In the genomic region with DNA sequence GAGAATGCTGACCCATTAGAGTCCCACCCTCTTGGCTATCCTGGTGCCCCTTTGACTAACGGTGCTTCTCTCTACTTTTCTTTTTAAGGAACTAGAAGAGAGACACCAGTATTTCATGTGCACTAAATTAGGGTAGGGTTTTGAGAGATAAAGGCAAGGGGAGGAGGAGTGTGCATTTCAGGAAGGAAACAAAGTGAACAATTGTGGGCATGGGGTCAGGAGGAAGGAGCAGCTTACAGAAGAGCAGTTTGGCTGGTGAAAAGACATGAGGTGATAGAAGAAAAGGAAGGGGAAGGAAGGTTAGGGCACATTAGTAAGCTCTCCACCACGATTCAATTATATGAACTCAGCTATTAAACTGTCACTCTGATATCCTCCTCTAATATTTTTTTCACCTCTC, we compare ENCODE assay signal across 22 cellular contexts.
"Had no signal": no experiment of that assay in that cellular context is flagged by ENCODE, and none has a peak within 500 bp of the region (broad histone marks: within the 10 kb centered on the region; RNA-seq: fewer than 3 reads in every experiment).

No MANE protein-coding gene starts in this region.

- H3K4me1 ChIP-seq: colonic mucosa, gastrocnemius medialis, stomach, suprapubic skin, tibial nerve had no signal

- H3K27me3 ChIP-seq: colonic mucosa, esophagus squamous epithelium, gastrocnemius medialis, stomach, suprapubic skin, tibial nerve had no signal

- H3K9me3 ChIP-seq: colonic mucosa, esophagus squamous epithelium, gastrocnemius medialis, left ventricle myocardium inferior, stomach, suprapubic skin, tibial nerve had no signal

- H3K9me3 Mint-ChIP-seq: effector memory CD8-positive, alpha-beta T cell; neural crest cell had no signal

- H3K36me3 Mint-ChIP-seq: activated naive CD4-positive, alpha-beta T cell treated with anti-CD3 and anti-CD28 coated beads, Interleukin-2, amount 10 ng/mL, durations not matched to agents 7 days and 5 days; naive thymus-derived CD4-positive, alpha-beta T cell; stimulated activated memory B cell treated with anti-CD40 and anti-IgM and Interleukin-4, amounts not matched to agents 10 μg/mL and 1 μg/mL and 100 μg/mL, for 72 hours had no signal

- H3K27me3 Mint-ChIP-seq: activated naive CD4-positive, alpha-beta T cell treated with anti-CD3 and anti-CD28 coated beads, Interleukin-2, amount 10 ng/mL, durations not matched to agents 7 days and 5 days; stimulated activated memory B cell treated with anti-CD40 and anti-IgM and Interleukin-4, amounts not matched to agents 10 μg/mL and 1 μg/mL and 100 μg/mL, for 72 hours had no signal

- H3K27ac ChIP-seq: colonic mucosa, dorsolateral prefrontal cortex, esophagus squamous epithelium, gastrocnemius medialis, left ventricle myocardium inferior, stomach, suprapubic skin, tibial nerve had no signal

- DNase-seq: activated CD4-positive, alpha-beta T cell treated with anti-CD3 and anti-CD28 coated beads for 4 hours; activated CD4-positive, alpha-beta T cell treated with anti-CD3 and anti-CD28 coated beads, Interleukin-2, amount 50 U/mL, for 48 hours; activated CD4-positive, CD25-positive, alpha-beta regulatory T cell; activated effector memory CD4-positive, alpha-beta T cell treated with Interleukin-2 at 50 U/mL for 16 hours; activated naive CD4-positive, alpha-beta T cell treated with anti-CD3 and anti-CD28 coated beads, Interleukin-2, amount 10 ng/mL, durations not matched to agents 7 days and 5 days; activated T-cell treated with anti-CD3 and anti-CD28 coated beads, Interleukin-2, amount 50 U/mL, for 72 hours; amygdala; colonic mucosa; dorsolateral prefrontal cortex; effector memory CD8-positive, alpha-beta T cell; esophagus squamous epithelium; gastrocnemius medialis; hippocampal formation; left ventricle myocardium inferior; naive thymus-derived CD4-positive, alpha-beta T cell; small intestine; stomach had no signal

- ATAC-seq: activated T-cell treated with anti-CD3 and anti-CD28 coated beads, Interleukin-2, amount 50 U/mL, for 72 hours; effector memory CD8-positive, alpha-beta T cell; gastrocnemius medialis; naive thymus-derived CD4-positive, alpha-beta T cell; sciatic nerve; stimulated activated memory B cell treated with anti-CD40 and anti-IgM and Interleukin-4, amounts not matched to agents 10 μg/mL and 1 μg/mL and 100 μg/mL, for 72 hours had no signal

- H3K36me3 ChIP-seq: colonic mucosa, esophagus squamous epithelium, gastrocnemius medialis, left ventricle myocardium inferior, stomach, suprapubic skin, tibial nerve had no signal

- H3K4me3 ChIP-seq: colonic mucosa, dorsolateral prefrontal cortex, esophagus squamous epithelium, gastrocnemius medialis, left ventricle myocardium inferior, stomach, suprapubic skin, tibial nerve had no signal

- H3K4me1 Mint-ChIP-seq: activated naive CD4-positive, alpha-beta T cell treated with anti-CD3 and anti-CD28 coated beads, Interleukin-2, amount 10 ng/mL, durations not matched to agents 7 days and 5 days; naive thymus-derived CD4-positive, alpha-beta T cell; stimulated activated memory B cell treated with anti-CD40 and anti-IgM and Interleukin-4, amounts not matched to agents 10 μg/mL and 1 μg/mL and 100 μg/mL, for 72 hours had no signal

- H3K4me3 Mint-ChIP-seq: activated naive CD4-positive, alpha-beta T cell treated with anti-CD3 and anti-CD28 coated beads, Interleukin-2, amount 10 ng/mL, durations not matched to agents 7 days and 5 days; activated T-cell treated with anti-CD3 and anti-CD28 coated beads, Interleukin-2, amount 50 U/mL, for 72 hours; effector memory CD8-positive, alpha-beta T cell; naive thymus-derived CD4-positive, alpha-beta T cell; neural crest cell; stimulated activated memory B cell treated with anti-CD40 and anti-IgM and Interleukin-4, amounts not matched to agents 10 μg/mL and 1 μg/mL and 100 μg/mL, for 72 hours had no signal
